ENCODE assay signal across 26 cellular contexts in the genomic region with DNA sequence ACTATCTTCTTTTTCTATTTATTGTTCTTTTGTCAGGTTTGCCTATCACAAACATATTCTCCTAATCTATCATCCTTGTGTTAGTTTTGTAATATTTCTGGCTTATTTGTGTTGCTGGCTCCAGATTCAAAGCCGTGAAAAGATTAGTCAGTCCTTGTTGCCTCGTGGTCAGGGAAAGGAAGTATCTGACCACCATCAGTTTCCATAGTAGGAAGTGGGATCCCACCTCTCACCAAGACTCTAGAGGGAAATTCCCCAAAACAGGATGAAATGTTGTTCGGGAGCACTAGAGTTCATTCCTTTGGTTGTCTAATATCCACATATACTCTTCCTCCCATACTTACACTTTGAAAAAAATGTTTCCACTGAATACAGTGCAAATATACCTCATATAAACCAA.
DNase-seq lines count a peak whose midpoint lies in the region; ATAC-seq and TF ChIP-seq lines count a peak whose summit lies in the region.
"Had no signal": no experiment of that assay in that cellular context is flagged by ENCODE, and none has a peak within 500 bp of the region (broad histone marks: within the 10 kb centered on the region; RNA-seq: fewer than 3 reads in every experiment).

No MANE protein-coding gene starts in this region.

- peaks cover 9% of the 10 kb centered on the region for H3K4me1 Mint-ChIP-seq in T-helper 1 cell treated with Interleukin-12 subunit alpha and Interleukin-12 subunit beta and Interleukin-4 antibody, amounts not matched to agents 30 μg/mL and 1 μg/mL, for 36 hours (ENCODE audit: low read depth)
- H3K4me1 Mint-ChIP-seq in activated T-cell treated with anti-CD3 and anti-CD28 coated beads, Interleukin-2, amount 50 U/mL, for 72 hours (ENCODE audit: low read depth), result peaks cover 20% of the 10 kb centered on the region
- H3K4me1 Mint-ChIP-seq in activated T-helper 17 cell treated with anti-CD3 and anti-CD28 coated beads, Interleukin-2, amount 50 U/mL, for 72 hours, result peaks cover 15% of the 10 kb centered on the region
- peaks cover 9% of the 10 kb centered on the region for H3K4me1 Mint-ChIP-seq in endothelial cell (ENCODE audit: unreplicated experiment)

- DNase-seq in T-helper 1 cell (no peak), endothelial cell (ENCODE audit: low spot score) (no peak)
- no peak for DNase-seq in activated T-cell treated with anti-CD3 and anti-CD28 coated beads, Interleukin-2, amount 50 U/mL, for 72 hours
- no peak for DNase-seq in activated T-cell treated with anti-CD3 and anti-CD28 coated beads, Interleukin-2, amount 50 U/mL, for 48 hours
- DNase-seq in activated CD4-positive, CD25-positive, alpha-beta regulatory T cell treated with anti-CD3 and anti-CD28 coated beads, Interleukin-2, amount 50 U/mL, for 72 hours, result no peak
- DNase-seq: ACHN; Calu3; DMS79 treated with DMSO at 0.1 percent for 48 hours; GOT3; HFFc6; IMR-90; KG1; MG63; NCI-H1105 treated with DMSO at 0.1 percent for 48 hours; NCI-H146; NCI-H1930; NCI-H2107; NCI-H524; NCI-H774; NK-92 treated with Interleukin-12 subunit alpha and Interleukin-12 subunit beta, amount 100 ng/mL, for 24 hours; PC-3; SJCRH30 had no signal

- no peak for ATAC-seq in activated T-cell treated with anti-CD3 and anti-CD28 coated beads, Interleukin-2, amount 50 U/mL, for 72 hours (replicated peaks in 1 of 2)
- ATAC-seq in activated T-helper 17 cell treated with anti-CD3 and anti-CD28 coated beads, Interleukin-2, amount 50 U/mL, for 72 hours (replicated peaks), result peak; percentile 50
- no peak for ATAC-seq in GM19452 (IDR thresholded peaks at IDR 0.05; ENCODE audit: unreplicated experiment)
- ATAC-seq: PC-3, Right ventricle myocardium inferior had no signal

- H3K27me3 Mint-ChIP-seq in T-helper 1 cell treated with Interleukin-12 subunit alpha and Interleukin-12 subunit beta and Interleukin-4 antibody, amounts not matched to agents 30 μg/mL and 1 μg/mL, for 36 hours (ENCODE audit: low read depth), result no peaks in the 10 kb centered on the region
- peaks cover 18% of the 10 kb centered on the region for H3K27me3 Mint-ChIP-seq in activated T-cell treated with anti-CD3 and anti-CD28 coated beads, Interleukin-2, amount 50 U/mL, for 72 hours (ENCODE audit: low read depth)
- H3K27me3 Mint-ChIP-seq in activated T-helper 17 cell treated with anti-CD3 and anti-CD28 coated beads, Interleukin-2, amount 50 U/mL, for 72 hours, result no peaks in the 10 kb centered on the region
- no peaks in the 10 kb centered on the region for H3K27me3 Mint-ChIP-seq in endothelial cell (ENCODE audit: unreplicated experiment)

- peak overlapping the region; percentile 29 for H3K4me3 Mint-ChIP-seq in T-helper 1 cell treated with Interleukin-12 subunit alpha and Interleukin-12 subunit beta and Interleukin-4 antibody, amounts not matched to agents 30 μg/mL and 1 μg/mL, for 36 hours
- H3K4me3 Mint-ChIP-seq in activated T-cell treated with anti-CD3 and anti-CD28 coated beads, Interleukin-2, amount 50 U/mL, for 72 hours, result peak overlapping the region; percentile 26 to 78
- H3K4me3 Mint-ChIP-seq in activated T-helper 17 cell treated with anti-CD3 and anti-CD28 coated beads, Interleukin-2, amount 50 U/mL, for 72 hours, result peak overlapping the region; percentile 85
- no peak overlapping the region for H3K4me3 Mint-ChIP-seq in endothelial cell (ENCODE audit: unreplicated experiment)
- H3K4me3 Mint-ChIP-seq: HFFc6 had no signal

- no peak for TF ChIP-seq CTCF in endothelial cell (IDR thresholded peaks at IDR 0.05; ENCODE audit: unreplicated experiment)

- no peaks in the 10 kb centered on the region for H3K36me3 Mint-ChIP-seq in T-helper 1 cell treated with Interleukin-12 subunit alpha and Interleukin-12 subunit beta and Interleukin-4 antibody, amounts not matched to agents 30 μg/mL and 1 μg/mL, for 36 hours (ENCODE audit: low read depth)
- H3K36me3 Mint-ChIP-seq in activated T-cell treated with anti-CD3 and anti-CD28 coated beads, Interleukin-2, amount 50 U/mL, for 72 hours (ENCODE audit: insufficient read depth in 2 of 2), result no peaks in the 10 kb centered on the region
- peaks cover 6% of the 10 kb centered on the region for H3K36me3 Mint-ChIP-seq in activated T-helper 17 cell treated with anti-CD3 and anti-CD28 coated beads, Interleukin-2, amount 50 U/mL, for 72 hours (ENCODE audit: low read depth)
- no peaks in the 10 kb centered on the region for H3K36me3 Mint-ChIP-seq in endothelial cell (ENCODE audit: low read depth, unreplicated experiment)

- no peak overlapping the region for H3K27ac Mint-ChIP-seq in T-helper 1 cell treated with Interleukin-12 subunit alpha and Interleukin-12 subunit beta and Interleukin-4 antibody, amounts not matched to agents 30 μg/mL and 1 μg/mL, for 36 hours
- H3K27ac Mint-ChIP-seq in activated T-cell treated with anti-CD3 and anti-CD28 coated beads, Interleukin-2, amount 50 U/mL, for 72 hours, result peak overlapping the region; percentile 88
- peak overlapping the region; percentile 90 for H3K27ac Mint-ChIP-seq in activated T-helper 17 cell treated with anti-CD3 and anti-CD28 coated beads, Interleukin-2, amount 50 U/mL, for 72 hours
- H3K27ac Mint-ChIP-seq in endothelial cell (ENCODE audit: unreplicated experiment), result peak overlapping the region; percentile 85
- H3K27ac Mint-ChIP-seq: HFFc6 had no signal

- no peaks in the 10 kb centered on the region for H3K9me3 Mint-ChIP-seq in T-helper 1 cell treated with Interleukin-12 subunit alpha and Interleukin-12 subunit beta and Interleukin-4 antibody, amounts not matched to agents 30 μg/mL and 1 μg/mL, for 36 hours
- no peaks in the 10 kb centered on the region for H3K9me3 Mint-ChIP-seq in activated T-cell treated with anti-CD3 and anti-CD28 coated beads, Interleukin-2, amount 50 U/mL, for 72 hours
- no peaks in the 10 kb centered on the region for H3K9me3 Mint-ChIP-seq in activated T-helper 17 cell treated with anti-CD3 and anti-CD28 coated beads, Interleukin-2, amount 50 U/mL, for 72 hours
- no peaks in the 10 kb centered on the region for H3K9me3 Mint-ChIP-seq in endothelial cell (ENCODE audit: unreplicated experiment)
- H3K9me3 Mint-ChIP-seq: HFFc6 had no signal
